Comparison of ENCODE assay signal across 14 cellular contexts in genomic region chr15:84603630-84604379, GRCh38. TPM values are rescaled to one million over a fixed set of nuclear protein-coding genes. Genes with fewer than 3 reads are reported as not detected.
DNase-seq lines count a peak whose midpoint lies in the region; ATAC-seq and TF ChIP-seq lines count a peak whose summit lies in the region.
"Had no signal": no experiment of that assay in that cellular context is flagged by ENCODE, and none has a peak within 500 bp of the region (broad histone marks: within the 10 kb centered on the region; RNA-seq: fewer than 3 reads in every experiment).

No MANE protein-coding gene starts in this region.

- no peak overlapping the region for H3K9ac ChIP-seq in trophoblast cell (ENCODE audit: low read length)

- no peak overlapping the region for H2BK12ac ChIP-seq in trophoblast cell (ENCODE audit: low read length)

- H3K4me2 ChIP-seq in OCI-LY7 (ENCODE audit: low read length): peak overlapping the region; percentile 13; the same call in 1 of the 2 replicates
- H3K4me2 ChIP-seq in trophoblast cell (ENCODE audit: low read length): no peak overlapping the region

- H3K4me1 ChIP-seq in OCI-LY7 (ENCODE audit: insufficient read depth, low read length, poor library complexity, severe bottlenecking): peaks cover 35% of the 10 kb centered on the region
- H3K4me1 ChIP-seq in trophoblast cell (ENCODE audit: control insufficient read depth in 1 of 2, insufficient read depth in 2 of 2, low read length in 2 of 2): peaks cover 3% of the 10 kb centered on the region in 2 experiments

- no peak overlapping the region for H4K12ac ChIP-seq in trophoblast cell (ENCODE audit: low read depth, low read length)

- POLR2A ChIA-PET in OCI-LY7 (lab: Charles Lee): interaction anchor here (0.7 kb wide), 1 partner anchor 532 kb away, joined by 3 read pairs; no protein-coding TSS in a partner anchor

- H3K27ac Mint-ChIP-seq in activated CD8-positive, alpha-beta memory T cell treated with anti-CD3 and anti-CD28 coated beads, Interleukin-2, amount 10 ng/mL, durations not matched to agents 7 days and 5 days: peak overlapping the region; percentile 32

- no peak overlapping the region for H2AFZ ChIP-seq in OCI-LY7 (ENCODE audit: low read length)
- H2AFZ ChIP-seq in trophoblast cell (ENCODE audit: insufficient read depth, low read length, poor library complexity): no peak overlapping the region

- no peaks in the 10 kb centered on the region for H3K27me3 ChIP-seq in trophoblast cell (ENCODE audit: insufficient read depth, low read length)
- H3K27me3 ChIP-seq: brain microvascular endothelial cell had no signal

- H3K9me3 ChIP-seq in OCI-LY7 (ENCODE audit: low read length): no peaks in the 10 kb centered on the region
- H3K9me3 ChIP-seq in trophoblast cell (ENCODE audit: insufficient read depth, low read depth, low read length): peaks cover 1% of the 10 kb centered on the region

- H3K4ac ChIP-seq in trophoblast cell (ENCODE audit: low read depth, low read length): no peak overlapping the region

- H4K91ac ChIP-seq in trophoblast cell (ENCODE audit: low read depth, low read length): no peak overlapping the region

- H2AK5ac ChIP-seq in trophoblast cell (ENCODE audit: low read length): no peak overlapping the region

- H2BK5ac ChIP-seq in trophoblast cell (ENCODE audit: low read depth, low read length, poor library complexity): no peak overlapping the region

- intact Hi-C loops in OCI-LY7 (cut with micrococcal nuclease; ENCODE audit: unreplicated experiment): no loop called here

- H3K36me3 ChIP-seq in OCI-LY7 (ENCODE audit: insufficient read depth, low read length) (peaks cover 10% of the 10 kb centered on the region), trophoblast cell (ENCODE audit: control insufficient read depth in 1 of 2, insufficient read depth in 2 of 2, low read length in 2 of 2) (peaks cover 24 to 32% of the 10 kb centered on the region in 2 experiments)

- H3K27ac ChIP-seq in OCI-LY7 (ENCODE audit: low read depth, low read length, poor library complexity, severe bottlenecking) (no peak overlapping the region), trophoblast cell (ENCODE audit: low read depth, low read length) (no peak overlapping the region)
- H3K27ac ChIP-seq: brain microvascular endothelial cell had no signal

- WGBS in trophoblast cell (ENCODE audit: extremely low coverage, insufficient coverage, insufficient read length): no CpG with 5 or more reads among the region's 14 CpGs

- H3K79me2 ChIP-seq in OCI-LY7 (ENCODE audit: insufficient read depth, low read depth, low read length) (peaks cover 7% of the 10 kb centered on the region; the same call in 1 of the 2 replicates), trophoblast cell (ENCODE audit: control insufficient read depth, insufficient read depth, low read length, poor library complexity) (peaks cover 4% of the 10 kb centered on the region)

- no peak overlapping the region for H3K14ac ChIP-seq in trophoblast cell (ENCODE audit: low read length)

- no peak overlapping the region for H2BK120ac ChIP-seq in trophoblast cell (ENCODE audit: insufficient read depth, low read length, poor library complexity)

- H3K18ac ChIP-seq in trophoblast cell (ENCODE audit: low read length): no peak overlapping the region

- no peaks in the 10 kb centered on the region for H3K9me3 Mint-ChIP-seq in activated CD8-positive, alpha-beta memory T cell treated with anti-CD3 and anti-CD28 coated beads, Interleukin-2, amount 10 ng/mL, durations not matched to agents 7 days and 5 days (ENCODE audit: low read depth)

- H3K36me3 Mint-ChIP-seq in activated CD8-positive, alpha-beta memory T cell treated with anti-CD3 and anti-CD28 coated beads, Interleukin-2, amount 10 ng/mL, durations not matched to agents 7 days and 5 days: peaks cover 23% of the 10 kb centered on the region

- H4K8ac ChIP-seq in trophoblast cell (ENCODE audit: low read depth, low read length): no peak overlapping the region

- TF ChIP-seq CTCF in OCI-LY7 (conservative IDR thresholded peaks at IDR 0.05; ENCODE audit: low read length): no peak

- H3K27me3 Mint-ChIP-seq in activated CD8-positive, alpha-beta memory T cell treated with anti-CD3 and anti-CD28 coated beads, Interleukin-2, amount 10 ng/mL, durations not matched to agents 7 days and 5 days: no peaks in the 10 kb centered on the region

- peaks cover 5% of the 10 kb centered on the region for H3K79me1 ChIP-seq in trophoblast cell (ENCODE audit: low read length)

- BruUV-seq in OCI-LY7 (replicated peaks; lab: Mats Ljungman, UMichigan): no TSS peak

- H3K4me3 ChIP-seq in OCI-LY7 (ENCODE audit: low read depth, low read length, poor library complexity, severe bottlenecking) (no peak overlapping the region), trophoblast cell (ENCODE audit: low read depth, low read length) (peak overlapping the region; percentile 11)

- CTCF ChIA-PET in activated CD8-positive, alpha-beta memory T cell treated with anti-CD3 and anti-CD28 coated beads, Interleukin-2, amount 10 ng/mL, durations not matched to agents 7 days and 5 days (lab: Charles Lee): interaction anchor here (1.5 kb wide), 1 partner anchor 27 kb away, joined by 4 read pairs; no protein-coding TSS in a partner anchor
- CTCF ChIA-PET in OCI-LY7 (lab: Charles Lee; ENCODE audit: unreplicated experiment): no interaction called here

- H3K23ac ChIP-seq in trophoblast cell (ENCODE audit: low read length): no peak overlapping the region

- H3K4me1 Mint-ChIP-seq in activated CD8-positive, alpha-beta memory T cell treated with anti-CD3 and anti-CD28 coated beads, Interleukin-2, amount 10 ng/mL, durations not matched to agents 7 days and 5 days: peaks cover 67% of the 10 kb centered on the region

- no peaks in the 10 kb centered on the region for H4K20me1 ChIP-seq in OCI-LY7 (ENCODE audit: insufficient read depth, low read length)

- no peak for ATAC-seq in activated CD8-positive, alpha-beta memory T cell treated with anti-CD3 and anti-CD28 coated beads, Interleukin-2, amount 10 ng/mL, durations not matched to agents 7 days and 5 days
- ATAC-seq in GM19467 (IDR thresholded peaks at IDR 0.05; ENCODE audit: unreplicated experiment): no peak

- H3K9me2 ChIP-seq in OCI-LY7 (ENCODE audit: insufficient read depth, low read length): no peaks in the 10 kb centered on the region

- peak overlapping the region; percentile 16 for H3K4me3 Mint-ChIP-seq in activated CD8-positive, alpha-beta memory T cell treated with anti-CD3 and anti-CD28 coated beads, Interleukin-2, amount 10 ng/mL, durations not matched to agents 7 days and 5 days

- DNase-seq in activated CD8-positive, alpha-beta memory T cell treated with anti-CD3 and anti-CD28 coated beads, Interleukin-2, amount 10 ng/mL, durations not matched to agents 7 days and 5 days: no peak
- no peak for DNase-seq in activated CD8-positive, alpha-beta memory T cell treated with anti-CD3 and anti-CD28 coated beads for 24 hours
- DNase-seq in OCI-LY7 (ENCODE audit: low spot score) (no peak), iPS DF 19.7 (ENCODE audit: low read depth, low spot score) (peak; percentile 80), trophoblast cell (no peak), HuH-7.5 (ENCODE audit: low spot score) (no peak), NCI-H1417 (lab: John Stamatoyannopoulos, UW) (no peak)
- DNase-seq: 8988T; activated CD4-positive, alpha-beta T cell treated with anti-CD3 and anti-CD28 coated beads, Interleukin-2, amount 50 U/mL, for 1 hour; brain microvascular endothelial cell; NCI-H1092; SHP77; stimulated activated CD4-positive, alpha-beta T cell treated with anti-CD3 and anti-CD28 coated beads, Interleukin-2, amount 100 ng/mL, for 48 hours had no signal

RNA-seq across cellular contexts. Expression of gene ZSCAN2, which starts 3.0 kb away (rescaled TPM):
- 10 to 100 TPM in 1 of 2 experiments, 1 to 10 TPM in 1; 8.6 to 12.9 TPM for total RNA-seq in activated CD8-positive, alpha-beta memory T cell treated with anti-CD3 and anti-CD28 coated beads, Interleukin-2, amount 10 ng/mL, durations not matched to agents 7 days and 5 days
- 12.4 and 21.7 TPM in 2 replicates for total RNA-seq in OCI-LY7 (2014; rRNA removed; shearing (Covaris generic))
- 12.0 and 12.1 TPM in 2 replicates for total RNA-seq in OCI-LY7 (2022)
- polyA plus RNA-seq in trophoblast cell (2013): 10.0 and 10.5 TPM in 2 replicates

RNA-seq across cellular contexts. Expression of gene WDR73, which starts 50.3 kb away (rescaled TPM):
- 10 to 100 TPM; 18.4 to 19.9 TPM for total RNA-seq in activated CD8-positive, alpha-beta memory T cell treated with anti-CD3 and anti-CD28 coated beads, Interleukin-2, amount 10 ng/mL, durations not matched to agents 7 days and 5 days
- 29.7 and 38.1 TPM in 2 replicates for total RNA-seq in OCI-LY7 (2014; rRNA removed; shearing (Covaris generic))
- 28.7 TPM in 2 replicates for total RNA-seq in OCI-LY7 (2022)
- polyA plus RNA-seq in trophoblast cell (2013): 12.8 and 12.9 TPM in 2 replicates

RNA-seq across cellular contexts. Expression of gene NMB, which starts 54.2 kb away (rescaled TPM):
- 1 to 10 TPM; 1.5 to 1.8 TPM for total RNA-seq in activated CD8-positive, alpha-beta memory T cell treated with anti-CD3 and anti-CD28 coated beads, Interleukin-2, amount 10 ng/mL, durations not matched to agents 7 days and 5 days
- 5.3 and 10.3 TPM in 2 replicates for total RNA-seq in OCI-LY7 (2014; rRNA removed; shearing (Covaris generic))
- 6.6 and 8.7 TPM in 2 replicates for total RNA-seq in OCI-LY7 (2022)
- 9.5 and 10.1 TPM in 2 replicates for polyA plus RNA-seq in trophoblast cell (2013)
